13 cellular contexts compared by ENCODE assay signal in the genomic region with DNA sequence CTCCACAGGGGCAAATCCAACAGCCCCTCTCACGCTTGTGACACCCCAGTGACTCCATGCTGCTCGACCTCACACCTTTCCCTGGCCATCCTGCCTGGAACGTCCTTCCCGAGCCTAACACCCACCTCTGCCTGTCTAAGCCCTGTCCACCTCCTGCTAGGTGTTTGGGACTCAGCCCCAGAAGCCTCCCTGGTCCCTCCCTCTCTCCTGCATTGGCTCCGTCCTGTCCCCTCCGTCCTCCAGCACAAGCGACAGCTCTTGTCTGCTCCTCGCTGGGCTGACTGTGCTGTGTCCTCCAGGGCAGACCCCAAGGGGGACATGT.
A peak's percentile ranks its signal among the peaks of the same experiment; 100 is the strongest.
DNase-seq lines count a peak whose midpoint lies in the region; ATAC-seq, FAIRE-seq and TF ChIP-seq lines count a peak whose summit lies in the region.
"Had no signal": no experiment of that assay in that cellular context is flagged by ENCODE, and none has a peak within 500 bp of the region (broad histone marks: within the 10 kb centered on the region; RNA-seq: fewer than 3 reads in every experiment).

No MANE protein-coding gene starts in this region.

- no peak overlapping the region for H3K4ac ChIP-seq in trophoblast cell (ENCODE audit: low read depth, low read length)

- no CpG with 5 or more reads among the region's 8 CpGs for WGBS in trophoblast cell (ENCODE audit: extremely low coverage, insufficient coverage, insufficient read length)
- 65 to 85% methylated on average over 8 of the region's 8 CpGs for WGBS in upper lobe of left lung, 2 donors

- no peak overlapping the region for H4K91ac ChIP-seq in trophoblast cell (ENCODE audit: low read depth, low read length)

- no peaks in the 10 kb centered on the region for H3K79me1 ChIP-seq in trophoblast cell (ENCODE audit: low read length)

- peak; percentile 19; the same call in 1 of the 2 replicates for ATAC-seq in Panc1
- no peak for ATAC-seq in upper lobe of left lung (ENCODE audit: low FRiP score in 2 of 2)

- peak overlapping the region; percentile 6 for H2AK5ac ChIP-seq in trophoblast cell (ENCODE audit: low read length)

- H3K79me2 ChIP-seq in trophoblast cell (ENCODE audit: control insufficient read depth, insufficient read depth, low read length, poor library complexity): no peaks in the 10 kb centered on the region
- no peaks in the 10 kb centered on the region for H3K79me2 ChIP-seq in Karpas-422 (ENCODE audit: low read length)

- no peaks in the 10 kb centered on the region for H3K27me3 ChIP-seq in Panc1 (ENCODE audit: control insufficient read depth, insufficient read depth, low read length)
- no peaks in the 10 kb centered on the region for H3K27me3 ChIP-seq in trophoblast cell (ENCODE audit: insufficient read depth, low read length)
- H3K27me3 ChIP-seq in Karpas-422 (ENCODE audit: low read length): no peaks in the 10 kb centered on the region
- no peaks in the 10 kb centered on the region for H3K27me3 ChIP-seq in upper lobe of left lung
- H3K27me3 ChIP-seq: BLaER1 had no signal

- H3K4me1 ChIP-seq in Panc1 (ENCODE audit: control insufficient read depth, insufficient read depth, low read length): peaks cover 7% of the 10 kb centered on the region
- H3K4me1 ChIP-seq in trophoblast cell (ENCODE audit: control insufficient read depth in 1 of 2, insufficient read depth in 2 of 2, low read length in 2 of 2): peaks cover 3% of the 10 kb centered on the region in 2 experiments
- H3K4me1 ChIP-seq in Karpas-422 (ENCODE audit: low read length): no peaks in the 10 kb centered on the region
- H3K4me1 ChIP-seq in upper lobe of left lung: peaks cover 0 to 12% (median 9%) of the 10 kb centered on the region in 4 donors
- H3K4me1 ChIP-seq: HAP-1 had no signal

- TF ChIP-seq CTCF in GM13976 (IDR thresholded peaks at IDR 0.05; ENCODE audit: borderline replicate concordance, control extremely low read depth, extremely low read depth, insufficient read depth, missing control alignments) (no peak), Panc1 (IDR thresholded peaks at IDR 0.05) (no peak), nephron progenitor cell (IDR thresholded peaks at IDR 0.05) (no peak), upper lobe of left lung (IDR thresholded peaks at IDR 0.05) (no peak), D721Med (IDR thresholded peaks at IDR 0.05; ENCODE audit: insufficient read depth, missing control alignments) (no peak)

- no peak overlapping the region for H3K18ac ChIP-seq in trophoblast cell (ENCODE audit: low read length)

- TF ChIP-seq POLR2A in upper lobe of left lung (IDR thresholded peaks at IDR 0.05): no peak

- H3K9me2 ChIP-seq in Karpas-422 (replicated peaks; ENCODE audit: insufficient read depth, low read length): no peaks in the 10 kb centered on the region

- H2AFZ ChIP-seq in trophoblast cell (ENCODE audit: insufficient read depth, low read length, poor library complexity) (no peak overlapping the region), Karpas-422 (ENCODE audit: low read length) (no peak overlapping the region)

- H2BK12ac ChIP-seq in trophoblast cell (ENCODE audit: low read length): no peak overlapping the region

- CTCF ChIA-PET in Panc1 (lab: Charles Lee): no interaction called here

- intact Hi-C loops in Panc1 (cut with micrococcal nuclease; ENCODE audit: unreplicated experiment): no loop called here

- POLR2A ChIA-PET in Panc1 (lab: Charles Lee): no interaction called here

- peak; percentile 29 for DNase-seq in GM13976 (ENCODE audit: low spot score)
- DNase-seq in Panc1 (ENCODE audit: low read depth, low spot score): no peak
- DNase-seq in nephron progenitor cell: no peak
- no peak for DNase-seq in trophoblast cell
- DNase-seq in Karpas-422: no peak
- DNase-seq in upper lobe of left lung: no peak
- DNase-seq in D721Med (ENCODE audit: insufficient read length, low spot score): no peak
- DNase-seq: 8988T; CD4-positive, alpha-beta memory T cell; GF-D8 had no signal

- no peak overlapping the region for H4K8ac ChIP-seq in trophoblast cell (ENCODE audit: low read depth, low read length)

- H3K27ac ChIP-seq in Panc1 (ENCODE audit: low read length) (no peak overlapping the region), trophoblast cell (ENCODE audit: low read depth, low read length) (no peak overlapping the region), Karpas-422 (ENCODE audit: low read length) (no peak overlapping the region), upper lobe of left lung (no peak overlapping the region)
- H3K27ac ChIP-seq: BLaER1 had no signal

- H3K36me3 Mint-ChIP-seq in nephron progenitor cell (ENCODE audit: low read depth): peaks cover 6% of the 10 kb centered on the region
- H3K36me3 Mint-ChIP-seq: CD14-positive monocyte had no signal

- peaks cover 18% of the 10 kb centered on the region for H3K9me3 Mint-ChIP-seq in nephron progenitor cell

- no peak overlapping the region for H4K12ac ChIP-seq in trophoblast cell (ENCODE audit: low read depth, low read length)

- H3K4me2 ChIP-seq in trophoblast cell (ENCODE audit: low read length) (no peak overlapping the region), Karpas-422 (ENCODE audit: low read depth, low read length, poor library complexity, severe bottlenecking) (no peak overlapping the region)
- H3K4me2 ChIP-seq: BLaER1 had no signal

- peaks cover 23% of the 10 kb centered on the region for H3K27me3 Mint-ChIP-seq in nephron progenitor cell (ENCODE audit: low read depth, poor library complexity)

- no peaks in the 10 kb centered on the region for H3K36me3 ChIP-seq in Panc1 (ENCODE audit: control insufficient read depth, insufficient read depth, low read length)
- H3K36me3 ChIP-seq in trophoblast cell (ENCODE audit: control insufficient read depth in 1 of 2, insufficient read depth in 2 of 2, low read length in 2 of 2): no peaks in the 10 kb centered on the region
- H3K36me3 ChIP-seq in Karpas-422 (ENCODE audit: insufficient read depth, low read length): no peaks in the 10 kb centered on the region
- H3K36me3 ChIP-seq in upper lobe of left lung: no peaks in the 10 kb centered on the region
- H3K36me3 ChIP-seq: BLaER1, HAP-1 had no signal

- no peak for TF ChIP-seq EP300 in upper lobe of left lung (IDR thresholded peaks at IDR 0.05)

- H3K4me3 ChIP-seq in Panc1 (ENCODE audit: low read depth in 2 of 2, low read length in 2 of 2): no peak overlapping the region
- no peak overlapping the region for H3K4me3 ChIP-seq in trophoblast cell (ENCODE audit: low read depth, low read length)
- H3K4me3 ChIP-seq in Karpas-422 (ENCODE audit: low read length): no peak overlapping the region
- H3K4me3 ChIP-seq in upper lobe of left lung: no peak overlapping the region
- H3K4me3 ChIP-seq: BLaER1, HAP-1 had no signal

- H3K23ac ChIP-seq in trophoblast cell (ENCODE audit: low read length): no peak overlapping the region

- H3K9ac ChIP-seq in trophoblast cell (ENCODE audit: low read length): no peak overlapping the region
- no peak overlapping the region for H3K9ac ChIP-seq in Karpas-422 (ENCODE audit: low read length)
- H3K9ac ChIP-seq: BLaER1 had no signal

- no peak overlapping the region for H3K14ac ChIP-seq in trophoblast cell (ENCODE audit: low read length)

- no peaks in the 10 kb centered on the region for H4K20me1 ChIP-seq in Karpas-422 (ENCODE audit: insufficient read depth, low read depth, low read length)
- H4K20me1 ChIP-seq: BLaER1 had no signal

- in situ Hi-C loops in GM13976 (cut with MboI; ENCODE audit: low sequenced_read_pairs, unreplicated experiment): no loop called here
- in situ Hi-C loops in Panc1 (cut with HindIII; ENCODE audit: low pct_unique_long_range_greater_than_20kb, low sequenced_read_pairs): no loop called here

- no peak overlapping the region for H2BK120ac ChIP-seq in trophoblast cell (ENCODE audit: insufficient read depth, low read length, poor library complexity)

- no peak overlapping the region for H3K4me3 Mint-ChIP-seq in nephron progenitor cell
- H3K4me3 Mint-ChIP-seq: CD14-positive monocyte; CD4-positive, alpha-beta memory T cell had no signal

- no peak for FAIRE-seq in D721Med (lab: Jason Lieb, UNC)

- no peak overlapping the region for H2BK5ac ChIP-seq in trophoblast cell (ENCODE audit: low read depth, low read length, poor library complexity)

- H3K4me1 Mint-ChIP-seq in nephron progenitor cell: peaks cover 26% of the 10 kb centered on the region

- BruUV-seq in Panc1 (replicated peaks; lab: Mats Ljungman, UMichigan): no TSS peak

- H3K9me3 ChIP-seq in Panc1 (ENCODE audit: control insufficient read depth, insufficient read depth, low read depth, low read length) (no peaks in the 10 kb centered on the region), trophoblast cell (ENCODE audit: insufficient read depth, low read depth, low read length) (peaks cover 2% of the 10 kb centered on the region), Karpas-422 (ENCODE audit: low read length) (peaks cover 18% of the 10 kb centered on the region), upper lobe of left lung (no peaks in the 10 kb centered on the region)
- H3K9me3 ChIP-seq: HAP-1 had no signal

- H3K27ac Mint-ChIP-seq in nephron progenitor cell: peak overlapping the region; percentile 80
- H3K27ac Mint-ChIP-seq: CD14-positive monocyte had no signal
